ENCODE assay signal across 9 cellular contexts in the genomic region with DNA sequence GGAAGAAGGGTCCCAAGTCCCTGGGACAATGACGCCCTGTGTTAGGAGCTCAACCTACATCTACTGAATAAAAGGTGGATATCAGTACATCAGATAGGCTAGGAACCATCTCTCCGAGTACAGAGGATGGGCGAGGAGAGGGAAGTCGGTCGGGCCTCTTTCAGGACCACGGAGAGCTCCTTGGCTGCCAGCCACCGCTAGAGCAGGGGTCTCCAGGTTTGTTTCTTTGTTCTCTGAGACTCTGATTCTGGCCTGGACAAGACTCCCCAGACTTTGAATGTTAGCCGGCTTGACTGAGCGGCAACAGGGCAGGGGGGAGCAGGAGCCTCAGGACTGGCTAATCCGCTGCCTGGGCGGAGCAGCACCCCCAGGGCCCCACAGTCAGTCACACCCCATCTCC.
A peak's percentile ranks its signal among the peaks of the same experiment; 100 is the strongest.
DNase-seq lines count a peak whose midpoint lies in the region; ATAC-seq lines count a peak whose summit lies in the region.
"Had no signal": no experiment of that assay in that cellular context is flagged by ENCODE, and none has a peak within 500 bp of the region (broad histone marks: within the 10 kb centered on the region; RNA-seq: fewer than 3 reads in every experiment).

No MANE protein-coding gene starts in this region.

- no peak for ATAC-seq in GM18498 (IDR thresholded peaks at IDR 0.05; ENCODE audit: unreplicated experiment)
- no peak for ATAC-seq in GM18861 (IDR thresholded peaks at IDR 0.05; ENCODE audit: unreplicated experiment)
- ATAC-seq in activated T-helper 17 cell treated with anti-CD3 and anti-CD28 coated beads, Interleukin-2, amount 50 U/mL, for 72 hours (replicated peaks), result no peak
- ATAC-seq: activated naive CD4-positive, alpha-beta T cell treated with anti-CD3 and anti-CD28 coated beads, Interleukin-2, amount 50 U/mL, for 72 hours had no signal

- no peaks in the 10 kb centered on the region; the same call in 1 of the 2 replicates for H3K4me1 ChIP-seq in HAP-1

- no peak overlapping the region for H3K27ac Mint-ChIP-seq in activated CD4-positive, alpha-beta memory T cell treated with anti-CD3 and anti-CD28 coated beads for 36 hours
- no peak overlapping the region for H3K27ac Mint-ChIP-seq in activated T-helper 17 cell treated with anti-CD3 and anti-CD28 coated beads, Interleukin-2, amount 50 U/mL, for 72 hours
- H3K27ac Mint-ChIP-seq: activated naive CD4-positive, alpha-beta T cell treated with anti-CD3 and anti-CD28 coated beads, Interleukin-2, amount 50 U/mL, for 72 hours had no signal

- in situ Hi-C loops in HAP-1 (cut with MboI; ENCODE audit: low sequenced_read_pairs), result loop anchor here (5.0 to 25.0 kb wide), 3 partner anchors 474 to 771 kb away; a partner anchor contains a TSS

- DNase-seq in Daoy (ENCODE audit: low read depth) (peak; percentile 42), HAP-1 (ENCODE audit: low spot score in 2 of 2) (peak; percentile 11 to 84), medulla oblongata (ENCODE audit: extremely low spot score) (peak; percentile 5), activated gamma-delta T cell treated with Interleukin-2 at 50 U/mL for 16 hours (no peak)
- DNase-seq in activated CD4-positive, alpha-beta memory T cell treated with anti-CD3 and anti-CD28 coated beads for 36 hours, result peak; percentile 37

- peaks cover 16% of the 10 kb centered on the region for H3K4me1 Mint-ChIP-seq in activated CD4-positive, alpha-beta memory T cell treated with anti-CD3 and anti-CD28 coated beads for 36 hours (ENCODE audit: low read depth)
- peaks cover 4% of the 10 kb centered on the region for H3K4me1 Mint-ChIP-seq in activated T-helper 17 cell treated with anti-CD3 and anti-CD28 coated beads, Interleukin-2, amount 50 U/mL, for 72 hours

- POLR2A ChIA-PET in activated CD4-positive, alpha-beta memory T cell treated with anti-CD3 and anti-CD28 coated beads for 36 hours (lab: Charles Lee), result no interaction called here

- no peak overlapping the region for H3K4me3 Mint-ChIP-seq in activated CD4-positive, alpha-beta memory T cell treated with anti-CD3 and anti-CD28 coated beads for 36 hours
- H3K4me3 Mint-ChIP-seq in activated T-helper 17 cell treated with anti-CD3 and anti-CD28 coated beads, Interleukin-2, amount 50 U/mL, for 72 hours, result no peak overlapping the region

- peaks cover 49% of the 10 kb centered on the region for H3K27me3 Mint-ChIP-seq in activated CD4-positive, alpha-beta memory T cell treated with anti-CD3 and anti-CD28 coated beads for 36 hours
- peaks cover 50% of the 10 kb centered on the region for H3K27me3 Mint-ChIP-seq in activated T-helper 17 cell treated with anti-CD3 and anti-CD28 coated beads, Interleukin-2, amount 50 U/mL, for 72 hours

- H3K36me3 Mint-ChIP-seq in activated CD4-positive, alpha-beta memory T cell treated with anti-CD3 and anti-CD28 coated beads for 36 hours, result no peaks in the 10 kb centered on the region
- H3K36me3 Mint-ChIP-seq in activated T-helper 17 cell treated with anti-CD3 and anti-CD28 coated beads, Interleukin-2, amount 50 U/mL, for 72 hours (ENCODE audit: low read depth), result no peaks in the 10 kb centered on the region

- no peaks in the 10 kb centered on the region for H3K9me3 Mint-ChIP-seq in activated CD4-positive, alpha-beta memory T cell treated with anti-CD3 and anti-CD28 coated beads for 36 hours
- no peaks in the 10 kb centered on the region for H3K9me3 Mint-ChIP-seq in activated T-helper 17 cell treated with anti-CD3 and anti-CD28 coated beads, Interleukin-2, amount 50 U/mL, for 72 hours
- H3K9me3 Mint-ChIP-seq: activated naive CD4-positive, alpha-beta T cell treated with anti-CD3 and anti-CD28 coated beads, Interleukin-2, amount 50 U/mL, for 72 hours had no signal

- CTCF ChIA-PET in activated CD4-positive, alpha-beta memory T cell treated with anti-CD3 and anti-CD28 coated beads for 36 hours (lab: Charles Lee), result no interaction called here

- intact Hi-C loops in activated CD4-positive, alpha-beta memory T cell treated with anti-CD3 and anti-CD28 coated beads for 36 hours (cut with micrococcal nuclease), result loop anchor here (5.0 kb wide), 2 partner anchors 476 to 706 kb away; a partner anchor contains a TSS

- no peaks in the 10 kb centered on the region for H3K36me3 ChIP-seq in HAP-1 (replicated peaks)

- H3K9me3 ChIP-seq in HAP-1, result no peaks in the 10 kb centered on the region

- no peak overlapping the region for H3K4me3 ChIP-seq in HAP-1

- peaks cover 5% of the 10 kb centered on the region; the same call in 1 of the 2 replicates for H3K27me3 ChIP-seq in HAP-1 (ENCODE audit: low read depth)
